In genomic region chr18:3747176-3747973, GRCh38 we compare ENCODE assay signal across 13 cellular contexts.
DNase-seq lines count a peak whose midpoint lies in the region; ATAC-seq, FAIRE-seq and TF ChIP-seq lines count a peak whose summit lies in the region.
"Had no signal": no experiment of that assay in that cellular context is flagged by ENCODE, and none has a peak within 500 bp of the region (broad histone marks: within the 10 kb centered on the region; RNA-seq: fewer than 3 reads in every experiment).

No MANE protein-coding gene starts in this region.

- H3K27me3 ChIP-seq in endothelial cell of umbilical vein (ENCODE audit: control insufficient read depth in 2 of 2, insufficient read depth in 2 of 2, low read length in 2 of 2) = no peaks in the 10 kb centered on the region
- no peaks in the 10 kb centered on the region for H3K27me3 ChIP-seq in ovary
- H3K27me3 ChIP-seq: gastrocnemius medialis had no signal

- POLR2A ChIA-PET in endothelial cell of umbilical vein (lab: Charles Lee) = interaction anchor here (0.9 to 1.6 kb wide), 2 partner anchors 24 to 47 kb away, joined by 3 to 5 read pairs; no protein-coding TSS in a partner anchor

- H3K4me3 ChIP-seq in endothelial cell of umbilical vein (replicated peaks in 1 of 3; ENCODE audit: insufficient read depth in 1 of 3, low read depth in 1 of 3, low read length in 3 of 3) (peak overlapping the region in 2 of 3 experiments; percentile 4 to 44), ovary (no peak overlapping the region)
- H3K4me3 ChIP-seq: gastrocnemius medialis had no signal

- peaks cover 4% of the 10 kb centered on the region; the same call in 1 of the 2 replicates for H3K36me3 Mint-ChIP-seq in HFFc6 (ENCODE audit: low read depth)

- H4K20me1 ChIP-seq in endothelial cell of umbilical vein (replicated peaks; ENCODE audit: control insufficient read depth, extremely low read depth, insufficient read depth, low read length) = no peaks in the 10 kb centered on the region

- H3K4me1 Mint-ChIP-seq in HFFc6 (ENCODE audit: low read depth) = peaks cover 17% of the 10 kb centered on the region

- BruUV-seq in endothelial cell of umbilical vein (replicated peaks; lab: Mats Ljungman, UMichigan) = TSS peak; percentile 86

- DNase-seq in HFFc6 = no peak
- peak; percentile 38 for DNase-seq in RPMI8226
- peak; percentile 90 for DNase-seq in endothelial cell of umbilical vein (ENCODE audit: low read depth, low spot score)
- peak in 1 of 5 donors; percentile 24 for DNase-seq in ovary
- no peak for DNase-seq in activated CD8-positive, alpha-beta memory T cell treated with anti-CD3 and anti-CD28 coated beads, Interleukin-2, amount 50 U/mL, for 4 hours
- no peak for DNase-seq in A172 (ENCODE audit: low spot score)
- DNase-seq in posterior cingulate gyrus = no peak
- DNase-seq: activated CD4-positive, alpha-beta T cell treated with anti-CD3 and anti-CD28 coated beads for 4 hours; NCI-H524; stimulated activated CD4-positive, alpha-beta T cell treated with anti-CD3 and anti-CD28 coated beads, Interleukin-2, amount 100 ng/mL, for 24 hours; stimulated activated naive CD4-positive, alpha-beta T cell had no signal

- TF ChIP-seq POLR2A in endothelial cell of umbilical vein (IDR thresholded peaks at IDR 0.05; ENCODE audit: low read depth, low read length) (no peak), ovary (IDR thresholded peaks at IDR 0.05) (no peak)

- dilution Hi-C loops in endothelial cell of umbilical vein (cut with MboI; ENCODE audit: extremely low pct_ligation_motif_present, low sequenced_read_pairs) = no loop called here

- ATAC-seq in GM21619 (IDR thresholded peaks at IDR 0.05; ENCODE audit: unreplicated experiment) = no peak
- ATAC-seq: gastrocnemius medialis had no signal

- H3K9ac ChIP-seq in endothelial cell of umbilical vein (replicated peaks; ENCODE audit: extremely low read depth, insufficient read depth, low read length) = peak overlapping the region; percentile 62

- peak overlapping the region; percentile 5; the same call in 1 of the 2 replicates for H3K27ac Mint-ChIP-seq in HFFc6

- H3K27ac ChIP-seq in endothelial cell of umbilical vein (ENCODE audit: insufficient read depth, low read depth, low read length) (peak overlapping the region; percentile 87), ovary (no peak overlapping the region)
- H3K27ac ChIP-seq: gastrocnemius medialis had no signal

- FAIRE-seq in endothelial cell of umbilical vein (lab: Jason Lieb, UNC) = peak; percentile 96

- no peaks in the 10 kb centered on the region for H3K36me3 ChIP-seq in endothelial cell of umbilical vein (ENCODE audit: control insufficient read depth in 2 of 2, extremely low read depth in 1 of 2, insufficient read depth in 2 of 2, low read length in 2 of 2)
- no peaks in the 10 kb centered on the region for H3K36me3 ChIP-seq in ovary
- H3K36me3 ChIP-seq: gastrocnemius medialis had no signal

- CTCF ChIA-PET in endothelial cell of umbilical vein (lab: Charles Lee) = interaction anchor here (0.9 to 1.5 kb wide), 5 partner anchors 24 to 122 kb away, joined by 3 to 7 read pairs (median 4); no protein-coding TSS in a partner anchor

- intact Hi-C loops in endothelial cell of umbilical vein (cut with micrococcal nuclease) = loop anchor here (1.0 to 5.0 kb wide), 4 partner anchors 24 to 295 kb away; partner anchors contain the start of gene TGIF1
- intact Hi-C loops in ovary (cut with DNase I) = no loop called here
- intact Hi-C loops in posterior cingulate gyrus (cut with DNase I) = no loop called here

- H3K9me1 ChIP-seq in endothelial cell of umbilical vein (replicated peaks; ENCODE audit: control insufficient read depth, extremely low read depth, insufficient read depth, low read length) = no peaks in the 10 kb centered on the region

- H3K27me3 Mint-ChIP-seq in HFFc6 (ENCODE audit: insufficient read depth) = peaks cover 2% of the 10 kb centered on the region; the same call in 1 of the 2 replicates

- peak overlapping the region; percentile 88 for H3K4me2 ChIP-seq in endothelial cell of umbilical vein (ENCODE audit: insufficient read depth, low read length)

- H3K4me1 ChIP-seq in endothelial cell of umbilical vein (ENCODE audit: control insufficient read depth, extremely low read depth, insufficient read depth, low read length) (peaks cover 25% of the 10 kb centered on the region), ovary (ENCODE audit: insufficient read depth) (no peaks in the 10 kb centered on the region)
- H3K4me1 ChIP-seq: gastrocnemius medialis had no signal

- peak; percentile 33 for TF ChIP-seq EP300 in ovary (IDR thresholded peaks at IDR 0.05)

- peak overlapping the region; percentile 22 for H2AFZ ChIP-seq in endothelial cell of umbilical vein (ENCODE audit: low read depth, low read length)

- no peaks in the 10 kb centered on the region for H3K9me3 ChIP-seq in endothelial cell of umbilical vein (replicated peaks; ENCODE audit: control insufficient read depth, insufficient read depth, low read length)
- H3K9me3 ChIP-seq in ovary = no peaks in the 10 kb centered on the region
- H3K9me3 ChIP-seq: gastrocnemius medialis had no signal

- H3K4me3 Mint-ChIP-seq in HFFc6 = peak overlapping the region; percentile 49

- 35 to 44% (median 36%) methylated on average over 14 of the region's 14 CpGs for WGBS in ovary, 3 donors

- H3K79me2 ChIP-seq in endothelial cell of umbilical vein (ENCODE audit: control insufficient read depth, insufficient read depth, low read length) = no peaks in the 10 kb centered on the region

- TF ChIP-seq CTCF in HFFc6 (IDR thresholded peaks at IDR 0.05) (no peak), endothelial cell of umbilical vein (IDR thresholded peaks at IDR 0.05; ENCODE audit: extremely low read depth in 1 of 2, insufficient read depth in 1 of 2, low read depth in 1 of 2, low read length in 2 of 2) (no peak), ovary (IDR thresholded peaks at IDR 0.05) (no peak)

- H3K9me3 Mint-ChIP-seq in HFFc6 = no peaks in the 10 kb centered on the region

TF ChIP-seq in endothelial cell of umbilical vein, 7 proteins besides CTCF, POLR2A, EP300 and RAD21:
- TF ChIP-seq GATA2 (IDR thresholded peaks at IDR 0.05; ENCODE audit: insufficient read depth, insufficient read length, low read depth, low read length) (peak; percentile 91), MAX (IDR thresholded peaks at IDR 0.05; ENCODE audit: insufficient read depth, insufficient read length) (no peak), POLR2AphosphoS5 (IDR thresholded peaks at IDR 0.05; ENCODE audit: insufficient read depth, low read depth, low read length) (peak; percentile 60), JUN (IDR thresholded peaks at IDR 0.05; ENCODE audit: borderline replicate concordance, insufficient read depth, insufficient read length, low read depth) (peak; percentile 94), EZH2 (IDR thresholded peaks at IDR 0.05; ENCODE audit: borderline replicate concordance, low read depth, low read length, severe bottlenecking) (no peak), FOS (IDR thresholded peaks at IDR 0.05; ENCODE audit: borderline replicate concordance, insufficient read depth, low read length) (peak; percentile 96), MYC (IDR thresholded peaks at IDR 0.05; ENCODE audit: low read depth, low read length) (no peak)

Comparison
In these comparisons a context has a peak if more than half of its experiments do, and no peak if none do; other contexts are left out.
1. DNase-seq: peak in RPMI8226 (single experiment) and endothelial cell of umbilical vein (single experiment); none in HFFc6 (single experiment), activated CD8-positive, alpha-beta memory T cell treated with anti-CD3 and anti-CD28 coated beads, Interleukin-2, amount 50 U/mL, for 4 hours (single experiment), A172 (single experiment) and posterior cingulate gyrus (0 of 10).